In the genomic region with DNA sequence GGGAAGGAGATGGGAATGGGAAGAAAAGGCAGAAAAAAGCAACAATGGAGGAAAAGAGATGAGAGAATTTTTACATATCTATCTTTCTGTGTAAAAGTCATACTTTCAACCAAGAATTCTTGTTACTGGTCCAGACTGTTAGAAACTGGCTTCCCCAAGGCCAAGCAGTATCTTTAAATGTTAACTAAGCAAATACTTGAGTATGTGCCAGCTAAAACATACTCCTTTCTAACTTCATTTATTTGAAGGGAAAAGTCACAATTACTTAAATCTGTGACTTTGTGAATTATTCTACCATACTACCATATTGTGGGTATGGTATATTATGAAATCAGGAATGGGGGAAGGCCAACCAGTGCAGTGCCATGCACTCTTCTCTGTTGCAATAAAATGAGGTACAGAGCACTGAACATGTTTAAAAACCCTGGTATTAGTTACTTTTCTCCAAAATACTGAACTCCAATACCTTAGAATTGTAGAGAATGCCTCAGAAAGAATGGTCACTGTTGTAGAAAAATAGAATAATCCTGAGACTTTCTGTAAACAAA, we compare ENCODE assay signal across 1 cellular context.
TF ChIP-seq lines count a peak whose summit lies in the region.

No MANE protein-coding gene starts in this region.

TF ChIP-seq in IMR-90, 13 proteins besides CTCF, POLR2A, EP300 and RAD21 (continued from another document):
- TF ChIP-seq MXI1 (IDR thresholded peaks at IDR 0.05; ENCODE audit: borderline replicate concordance, low read depth, low read length) (no peak), MAZ (IDR thresholded peaks at IDR 0.05; ENCODE audit: borderline replicate concordance, low read depth, low read length) (no peak)
